ENCODE assay signal across 14 cellular contexts in genomic region chr17:67638871-67639270, GRCh38.
DNase-seq lines count a peak whose midpoint lies in the region; ATAC-seq, FAIRE-seq and TF ChIP-seq lines count a peak whose summit lies in the region.
"Had no signal": no experiment of that assay in that cellular context is flagged by ENCODE, and none has a peak within 500 bp of the region (broad histone marks: within the 10 kb centered on the region; RNA-seq: fewer than 3 reads in every experiment).

No MANE protein-coding gene starts in this region.

- DNase-seq in activated T-cell treated with anti-CD3 and anti-CD28 coated beads, Interleukin-2, amount 50 U/mL, for 24 hours, result no peak
- no peak for DNase-seq in activated T-cell treated with anti-CD3 and anti-CD28 coated beads for 4 hours
- DNase-seq in RWPE2 (ENCODE audit: low spot score), result no peak
- DNase-seq in glutamatergic neuron, result no peak
- no peak for DNase-seq in suprapubic skin (ENCODE audit: low spot score in 2 of 2)
- DNase-seq in NAMALWA (ENCODE audit: low spot score), result no peak
- DNase-seq in GM12891 (ENCODE audit: insufficient read length, low spot score), result no peak
- DNase-seq in EL, result no peak
- DNase-seq: 8988T, MV-4-11, NCI-H1436 treated with DMSO at 0.1 percent for 48 hours had no signal

- peak overlapping the region; percentile 53 for H3K27ac Mint-ChIP-seq in activated T-cell treated with anti-CD3 and anti-CD28 coated beads, Interleukin-2, amount 50 U/mL, for 24 hours
- peak overlapping the region; percentile 48 for H3K27ac Mint-ChIP-seq in glutamatergic neuron (ENCODE audit: unreplicated experiment)

- FAIRE-seq in GM12891 (lab: Jason Lieb, UNC), result no peak
- FAIRE-seq: RCC 7860 had no signal

- H3K27me3 Mint-ChIP-seq in activated T-cell treated with anti-CD3 and anti-CD28 coated beads, Interleukin-2, amount 50 U/mL, for 24 hours, result no peaks in the 10 kb centered on the region
- peaks cover 6% of the 10 kb centered on the region for H3K27me3 Mint-ChIP-seq in glutamatergic neuron (ENCODE audit: unreplicated experiment)

- no peaks in the 10 kb centered on the region for H3K9me3 ChIP-seq in RWPE2 (ENCODE audit: severe bottlenecking)
- H3K9me3 ChIP-seq in suprapubic skin, result no peaks in the 10 kb centered on the region
- H3K9me3 ChIP-seq: BLaER1 treated with 17β-estradiol and CSF1 and Interleukin-3, amounts not matched to agents 10 nM and 100 nM; HAP-1 had no signal

- H3K27me3 ChIP-seq in RWPE2 (ENCODE audit: insufficient read depth, poor library complexity, severe bottlenecking) (no peaks in the 10 kb centered on the region), suprapubic skin (no peaks in the 10 kb centered on the region)
- H3K27me3 ChIP-seq: BLaER1 treated with 17β-estradiol and CSF1 and Interleukin-3, amounts not matched to agents 10 nM and 100 nM had no signal

- no peak for ATAC-seq in RWPE2 (ENCODE audit: low read depth)

- no peaks in the 10 kb centered on the region for H3K4me1 Mint-ChIP-seq in activated T-cell treated with anti-CD3 and anti-CD28 coated beads, Interleukin-2, amount 50 U/mL, for 24 hours (ENCODE audit: low read depth)
- H3K4me1 Mint-ChIP-seq in glutamatergic neuron (ENCODE audit: low read depth, unreplicated experiment), result peaks cover 21% of the 10 kb centered on the region

- H3K36me3 ChIP-seq in RWPE2 (ENCODE audit: low read depth) (peaks cover 3% of the 10 kb centered on the region), suprapubic skin (no peaks in the 10 kb centered on the region)
- H3K36me3 ChIP-seq: HAP-1 had no signal

- no peaks in the 10 kb centered on the region for H3K9me3 Mint-ChIP-seq in activated T-cell treated with anti-CD3 and anti-CD28 coated beads, Interleukin-2, amount 50 U/mL, for 24 hours
- peaks cover 1% of the 10 kb centered on the region for H3K9me3 Mint-ChIP-seq in glutamatergic neuron (ENCODE audit: unreplicated experiment)

- 76% methylated on average over 4 of the region's 4 CpGs for WGBS in suprapubic skin

- peaks cover 42% of the 10 kb centered on the region for H3K36me3 Mint-ChIP-seq in activated T-cell treated with anti-CD3 and anti-CD28 coated beads, Interleukin-2, amount 50 U/mL, for 24 hours (ENCODE audit: low read depth)
- no peaks in the 10 kb centered on the region for H3K36me3 Mint-ChIP-seq in glutamatergic neuron (ENCODE audit: unreplicated experiment)

- peaks cover 26% of the 10 kb centered on the region for H3K4me1 ChIP-seq in RWPE2 (ENCODE audit: insufficient read depth, poor library complexity, severe bottlenecking)
- H3K4me1 ChIP-seq in suprapubic skin, result peaks cover 20% of the 10 kb centered on the region

- H3K27ac ChIP-seq in RWPE2 (ENCODE audit: poor library complexity, severe bottlenecking), result peak overlapping the region; percentile 74
- peak overlapping the region; percentile 12 for H3K27ac ChIP-seq in suprapubic skin
- H3K27ac ChIP-seq: BLaER1 treated with 17β-estradiol and CSF1 and Interleukin-3, amounts not matched to agents 10 nM and 100 nM had no signal

- no peak for TF ChIP-seq POLR2A in suprapubic skin (IDR thresholded peaks at IDR 0.05)
- TF ChIP-seq POLR2A in GM12891 (IDR thresholded peaks at IDR 0.05; ENCODE audit: low read depth, low read length), result no peak

- H3K4me3 ChIP-seq in RWPE2 (ENCODE audit: severe bottlenecking) (no peak overlapping the region), suprapubic skin (no peak overlapping the region)
- H3K4me3 ChIP-seq: BLaER1 treated with 17β-estradiol and CSF1 and Interleukin-3, amounts not matched to agents 10 nM and 100 nM; HAP-1 had no signal

- no peak for TF ChIP-seq EP300 in suprapubic skin (IDR thresholded peaks at IDR 0.05)

- TF ChIP-seq CTCF in RWPE2 (IDR thresholded peaks at IDR 0.05; ENCODE audit: poor library complexity, severe bottlenecking) (no peak), glutamatergic neuron (IDR thresholded peaks at IDR 0.05; ENCODE audit: partially characterized antibody, unreplicated experiment) (no peak), suprapubic skin (IDR thresholded peaks at IDR 0.05) (no peak)

- no peak overlapping the region for H3K4me3 Mint-ChIP-seq in activated T-cell treated with anti-CD3 and anti-CD28 coated beads, Interleukin-2, amount 50 U/mL, for 24 hours
- no peak overlapping the region for H3K4me3 Mint-ChIP-seq in glutamatergic neuron (ENCODE audit: unreplicated experiment)

TF ChIP-seq in GM12891, 5 proteins besides CTCF, POLR2A, EP300 and RAD21:
- TF ChIP-seq POU2F2 (IDR thresholded peaks at IDR 0.05; ENCODE audit: low read depth, low read length) (no peak), TAF1 (IDR thresholded peaks at IDR 0.05; ENCODE audit: low read depth, low read length) (no peak), POLR2AphosphoS5 (IDR thresholded peaks at IDR 0.05; ENCODE audit: low read depth, low read length) (no peak), SPI1 (IDR thresholded peaks at IDR 0.05; ENCODE audit: low read depth, low read length) (no peak), PAX5 (IDR thresholded peaks at IDR 0.05; ENCODE audit: insufficient read depth, low read length, severe bottlenecking) (no peak)
TF ChIP-seq in GM12891: peak in this region for 0.
